ENCODE assay signal across 1 cellular context in genomic region chr7:18532813-18533212, GRCh38.
TF ChIP-seq lines count a peak whose summit lies in the region.

No MANE protein-coding gene starts in this region.

TF ChIP-seq in SK-N-SH, 30 proteins besides CTCF, POLR2A, EP300 and RAD21 (continued from another document):
- no peak for TF ChIP-seq USF1 (IDR thresholded peaks at IDR 0.05; ENCODE audit: borderline replicate concordance, low read depth)
- TF ChIP-seq USF2 (IDR thresholded peaks at IDR 0.05; ENCODE audit: borderline replicate concordance, low read depth, low read length): no peak
- TF ChIP-seq MXI1 (IDR thresholded peaks at IDR 0.05; ENCODE audit: low read depth, low read length): no peak
- TF ChIP-seq CHD2 (IDR thresholded peaks at IDR 0.05; ENCODE audit: low read length, partially characterized antibody): no peak
